Comparison of ENCODE assay signal across 23 cellular contexts in the genomic region with DNA sequence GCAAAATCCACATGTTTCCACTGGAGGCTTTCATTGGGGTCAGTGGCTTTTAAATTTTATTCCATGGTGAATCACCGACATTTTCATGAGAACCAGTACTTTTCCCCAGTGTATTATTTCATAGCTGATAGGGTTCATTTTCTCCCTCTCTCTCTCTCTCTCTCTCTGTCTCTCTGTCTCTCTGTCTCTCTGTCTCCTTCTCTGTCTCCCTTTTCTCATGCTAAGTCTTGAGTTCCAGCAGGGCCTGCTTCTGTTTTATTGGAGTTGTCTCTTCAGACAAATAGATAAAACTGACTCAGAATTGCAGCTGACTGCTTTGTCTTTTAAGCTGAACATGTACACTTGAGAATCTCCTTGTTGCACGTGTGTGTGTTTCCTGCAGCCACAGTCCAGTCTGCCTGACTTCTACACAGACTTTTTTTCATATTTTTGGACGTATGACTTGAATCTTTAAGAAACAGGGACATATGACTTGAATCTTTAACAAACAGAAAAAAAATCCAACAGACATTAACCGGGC.
DNase-seq lines count a peak whose midpoint lies in the region; ATAC-seq and TF ChIP-seq lines count a peak whose summit lies in the region.
"Had no signal": no experiment of that assay in that cellular context is flagged by ENCODE, and none has a peak within 500 bp of the region (broad histone marks: within the 10 kb centered on the region; RNA-seq: fewer than 3 reads in every experiment).

No MANE protein-coding gene starts in this region.

- H3K36me3 ChIP-seq in IMR-90 (ENCODE audit: control insufficient read depth, insufficient read depth, low read length) (no peaks in the 10 kb centered on the region), mammary epithelial cell (ENCODE audit: insufficient read depth, low read length) (no peaks in the 10 kb centered on the region)
- H3K36me3 ChIP-seq: left lung, prostate gland had no signal

- no TSS peak for BruUV-seq in IMR-90 (replicated peaks; lab: Mats Ljungman, UMichigan)
- no TSS peak for BruUV-seq in mammary epithelial cell (replicated peaks; lab: Mats Ljungman, UMichigan)

- H3K27ac Mint-ChIP-seq in neural crest cell (ENCODE audit: unreplicated experiment), result peak overlapping the region; percentile 76
- H3K27ac Mint-ChIP-seq: activated CD8-positive, alpha-beta T cell treated with anti-CD3 and anti-CD28 coated beads for 36 hours; type B pancreatic cell had no signal

- no peak overlapping the region for H2BK20ac ChIP-seq in IMR-90 (ENCODE audit: low read depth, low read length)

- POLR2A ChIA-PET in IMR-90 (lab: Charles Lee; ENCODE audit: unreplicated experiment), result no interaction called here

- 38% methylated on average over 1 of the region's 4 CpGs; no CpG with 5 or more reads in 1 of the 2 experiments for WGBS in IMR-90 (ENCODE audit: extremely low coverage in 2 of 2, insufficient read length in 1 of 2), 2 experiments
- WGBS in mammary epithelial cell (ENCODE audit: low coverage, missing lambda C conversion rate), result 88% methylated on average over 4 of the region's 4 CpGs

- peaks cover 43% of the 10 kb centered on the region for H3K4me1 Mint-ChIP-seq in neural crest cell

- H3K4me2 ChIP-seq in IMR-90 (ENCODE audit: low read depth, low read length) (no peak overlapping the region), mammary epithelial cell (ENCODE audit: insufficient read depth, low read depth, low read length) (no peak overlapping the region)

- no peaks in the 10 kb centered on the region for H3K9me3 ChIP-seq in IMR-90 (ENCODE audit: control insufficient read depth, insufficient read depth, low read length)
- H3K9me3 ChIP-seq in mammary epithelial cell (replicated peaks; ENCODE audit: insufficient read depth, low read length), result no peaks in the 10 kb centered on the region
- H3K9me3 ChIP-seq: left lung, prostate gland had no signal

- peaks cover 22% of the 10 kb centered on the region for H3K4me1 ChIP-seq in IMR-90 (ENCODE audit: control insufficient read depth, insufficient read depth, low read length)
- peaks cover 41% of the 10 kb centered on the region for H3K4me1 ChIP-seq in mammary epithelial cell (ENCODE audit: insufficient read depth, low read length)
- H3K4me1 ChIP-seq: prostate gland had no signal

- no peak overlapping the region for H3K4ac ChIP-seq in IMR-90 (ENCODE audit: low read depth, low read length)

- TF ChIP-seq RAD21 in IMR-90 (IDR thresholded peaks at IDR 0.05; ENCODE audit: low read length), result no peak

- intact Hi-C loops in IMR-90 (cut with micrococcal nuclease), result no loop called here
- intact Hi-C loops in mammary epithelial cell (cut with micrococcal nuclease), result no loop called here

- dilution Hi-C loops in IMR-90 (cut with HindIII; ENCODE audit: low sequenced_read_pairs, unreplicated experiment), result no loop called here
- dilution Hi-C loops in mammary epithelial cell (cut with HindIII; ENCODE audit: low sequenced_read_pairs), result loop anchor here (5.0 kb wide), 1 partner anchor 45 kb away; no protein-coding TSS in a partner anchor

- H3K27ac ChIP-seq in IMR-90 (ENCODE audit: insufficient read depth, low read length) (no peak overlapping the region), mammary epithelial cell (ENCODE audit: insufficient read depth, low read depth, low read length) (no peak overlapping the region)
- H3K27ac ChIP-seq: left lung, prostate gland had no signal

- peaks cover 0 to 6% of the 10 kb centered on the region in 2 experiments; a peak in 1 of 4 replicates for H3K79me1 ChIP-seq in IMR-90 (ENCODE audit: low read depth in 1 of 2, low read length in 2 of 2)

- no peak overlapping the region for H3K56ac ChIP-seq in IMR-90 (ENCODE audit: extremely low read depth, insufficient read depth, low read length)

- H3K27me3 Mint-ChIP-seq in neural crest cell (ENCODE audit: low read depth), result no peaks in the 10 kb centered on the region
- H3K27me3 Mint-ChIP-seq: activated CD8-positive, alpha-beta T cell treated with anti-CD3 and anti-CD28 coated beads for 36 hours; type B pancreatic cell had no signal

- no peak overlapping the region for H3K23ac ChIP-seq in IMR-90 (ENCODE audit: low read depth, low read length)

- DNase-seq in EH (ENCODE audit: low read depth) (peak; percentile 40), IMR-90 (no peak), choroid plexus epithelial cell (ENCODE audit: low read depth) (peak; percentile 64), neural crest cell (ENCODE audit: low read depth, low spot score) (no peak), mammary epithelial cell (no peak), SKM-1 treated with dmso at 0.1 percent for 144 hours (lab: John Stamatoyannopoulos, UW; ENCODE audit: unreplicated experiment) (no peak)
- no peak for DNase-seq in central memory CD4-positive, alpha-beta T cell
- DNase-seq: activated CD4-positive, alpha-beta T cell treated with anti-CD3 and anti-CD28 coated beads for 1 hour; activated CD8-positive, alpha-beta T cell treated with anti-CD3 and anti-CD28 coated beads for 36 hours; activated effector memory CD4-positive, alpha-beta T cell treated with anti-CD3 and anti-CD28 coated beads, Interleukin-2, amount 50 U/mL, for 16 hours; C1 segment of cervical spinal cord; COR-L47; DMS53; H7; left lung; NCI-H1436 treated with DMSO at 0.1 percent for 48 hours; NCI-H2107; NCI-H345; SHP77; stimulated activated CD4-positive, alpha-beta T cell treated with anti-CD3 and anti-CD28 coated beads, Interleukin-4, amount 100 ng/mL, for 24 hours had no signal

- no peaks in the 10 kb centered on the region for H3K9me3 Mint-ChIP-seq in neural crest cell
- H3K9me3 Mint-ChIP-seq: activated CD8-positive, alpha-beta T cell treated with anti-CD3 and anti-CD28 coated beads for 36 hours; type B pancreatic cell had no signal

- no peak for ATAC-seq in IMR-90 (ENCODE audit: low read depth)
- ATAC-seq: activated CD8-positive, alpha-beta T cell treated with anti-CD3 and anti-CD28 coated beads for 36 hours; left lung; sciatic nerve had no signal

- H3K9ac ChIP-seq in IMR-90 (ENCODE audit: low read depth, low read length), result no peak overlapping the region
- H3K9ac ChIP-seq in mammary epithelial cell (ENCODE audit: insufficient read depth, low read length), result no peak overlapping the region

- H4K20me1 ChIP-seq in IMR-90 (ENCODE audit: insufficient read depth, low read length), result no peaks in the 10 kb centered on the region
- no peaks in the 10 kb centered on the region for H4K20me1 ChIP-seq in mammary epithelial cell (ENCODE audit: insufficient read depth, low read length)

- in situ Hi-C loops in IMR-90 (cut with MboI; ENCODE audit: low sequenced_read_pairs) (no loop called here), mammary epithelial cell (cut with MboI; ENCODE audit: low sequenced_read_pairs in 2 of 2) (no loop called here)

- H3K14ac ChIP-seq in IMR-90 (replicated peaks; ENCODE audit: low read depth, low read length), result no peak overlapping the region; the same call in 1 of the 2 replicates

- no peak overlapping the region for H4K8ac ChIP-seq in IMR-90 (ENCODE audit: low read depth in 2 of 2, low read length in 2 of 2)

- H2BK120ac ChIP-seq in IMR-90 (ENCODE audit: low read depth, low read length), result peak overlapping the region; percentile 52; the same call in 1 of the 2 replicates

- peak overlapping the region; percentile 93 for H2AK5ac ChIP-seq in IMR-90 (ENCODE audit: low read depth, low read length)

- H2AFZ ChIP-seq in IMR-90 (replicated peaks; ENCODE audit: low read length, poor library complexity), result no peak overlapping the region
- H2AFZ ChIP-seq in mammary epithelial cell (ENCODE audit: low read depth, low read length), result no peak overlapping the region

- H2BK15ac ChIP-seq in IMR-90 (ENCODE audit: low read depth, low read length), result no peak overlapping the region

- H3K4me3 ChIP-seq in IMR-90 (ENCODE audit: insufficient read depth, low read depth, low read length) (no peak overlapping the region), choroid plexus epithelial cell (ENCODE audit: low read depth, low read length) (no peak overlapping the region), mammary epithelial cell (replicated peaks in 1 of 3; ENCODE audit: insufficient read depth in 1 of 3, low read depth in 2 of 3, low read length in 3 of 3) (no peak overlapping the region)
- H3K4me3 ChIP-seq: left lung, prostate gland had no signal

- H3K27me3 ChIP-seq in IMR-90 (ENCODE audit: control insufficient read depth, insufficient read depth, low read length), result no peaks in the 10 kb centered on the region
- H3K27me3 ChIP-seq in mammary epithelial cell (ENCODE audit: insufficient read depth, low read length), result no peaks in the 10 kb centered on the region
- H3K27me3 ChIP-seq: left lung had no signal

- no peak overlapping the region for H3K18ac ChIP-seq in IMR-90 (ENCODE audit: low read depth, low read length)

- TF ChIP-seq CTCF in IMR-90 (conservative IDR thresholded peaks at IDR 0.05; ENCODE audit: low read depth, low read length) (no peak), choroid plexus epithelial cell (conservative IDR thresholded peaks at IDR 0.05; ENCODE audit: low read depth, low read length) (no peak), neural crest cell (conservative IDR thresholded peaks at IDR 0.05) (no peak), mammary epithelial cell (conservative IDR thresholded peaks at IDR 0.05 in 1 of 2, IDR thresholded peaks at IDR 0.05 in 1 of 2; ENCODE audit: extremely low read depth in 1 of 2, insufficient read depth in 1 of 2, low read depth in 1 of 2, low read length in 2 of 2) (no peak)

- no peaks in the 10 kb centered on the region for H3K79me2 ChIP-seq in mammary epithelial cell (ENCODE audit: insufficient read depth, low read length)

- no peak overlapping the region for H4K91ac ChIP-seq in IMR-90 (ENCODE audit: insufficient read depth, low read depth, low read length)

- H3K36me3 Mint-ChIP-seq in neural crest cell (ENCODE audit: low read depth), result peaks cover 6% of the 10 kb centered on the region

- no peak overlapping the region for H3K4me3 Mint-ChIP-seq in neural crest cell
- H3K4me3 Mint-ChIP-seq: activated CD8-positive, alpha-beta T cell treated with anti-CD3 and anti-CD28 coated beads for 36 hours; type B pancreatic cell had no signal

- peaks cover 15% of the 10 kb centered on the region for H3K9me1 ChIP-seq in IMR-90 (ENCODE audit: insufficient read depth, low read length)

- no peak overlapping the region for H4K5ac ChIP-seq in IMR-90 (ENCODE audit: low read depth, low read length)

- CTCF ChIA-PET in IMR-90 (lab: Yijun Ruan, JAX) (no interaction called here), mammary epithelial cell (lab: Charles Lee; ENCODE audit: low non-redundant PET) (no interaction called here)

- no peak overlapping the region for H2BK5ac ChIP-seq in IMR-90 (ENCODE audit: low read depth, low read length, poor library complexity, severe bottlenecking)

- TF ChIP-seq POLR2A in IMR-90 (IDR thresholded peaks at IDR 0.05; ENCODE audit: low read depth, low read length), result no peak

- H2AK9ac ChIP-seq in IMR-90 (replicated peaks; ENCODE audit: low read depth, low read length, poor library complexity), result no peak overlapping the region

TF ChIP-seq in IMR-90, 13 proteins besides CTCF, POLR2A, EP300 and RAD21 (continues in another document):
- TF ChIP-seq BHLHE40 (IDR thresholded peaks at IDR 0.05; ENCODE audit: low read depth, low read length) (no peak), MAFK (IDR thresholded peaks at IDR 0.05; ENCODE audit: low read depth, low read length) (no peak), MAZ (IDR thresholded peaks at IDR 0.05; ENCODE audit: borderline replicate concordance, low read depth, low read length) (no peak)

Comparison
In these comparisons a context has a peak if more than half of its experiments do, and no peak if none do; other contexts are left out.
1. DNase-seq: peak in EH (single experiment) and choroid plexus epithelial cell (single experiment); none in IMR-90 (single experiment), neural crest cell (single experiment), mammary epithelial cell (single experiment), SKM-1 treated with dmso at 0.1 percent for 144 hours (single experiment) and central memory CD4-positive, alpha-beta T cell (single experiment).